ENCODE assay signal across 18 cellular contexts in the genomic region with DNA sequence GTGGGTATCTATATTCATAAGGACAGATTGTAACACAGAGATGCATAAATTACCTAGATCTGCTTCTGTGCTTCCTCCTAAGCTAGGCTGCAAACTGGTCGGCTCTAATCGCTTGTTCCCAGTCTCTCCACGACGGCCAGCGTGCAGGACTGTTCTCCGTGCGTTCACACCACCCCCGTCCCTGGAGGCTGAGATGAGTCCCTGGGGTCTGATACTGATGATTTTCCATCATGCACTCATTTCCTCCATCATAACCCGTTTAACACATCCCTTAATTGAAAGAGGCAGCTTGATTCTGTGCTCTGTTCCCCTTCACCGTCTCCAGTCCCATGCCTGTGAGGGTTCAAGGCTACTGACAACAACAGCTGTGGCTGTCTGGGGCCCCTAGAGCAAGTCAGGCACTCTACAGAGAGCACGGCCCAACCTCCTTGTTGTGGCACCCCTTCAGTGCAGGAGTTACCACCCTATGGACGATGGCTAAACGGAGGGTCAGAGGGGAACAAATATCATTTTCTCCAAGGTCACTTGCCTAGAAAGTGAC.
"Had no signal": no experiment of that assay in that cellular context is flagged by ENCODE, and none has a peak within 500 bp of the region (broad histone marks: within the 10 kb centered on the region; RNA-seq: fewer than 3 reads in every experiment).

No MANE protein-coding gene starts in this region.

- H3K27ac ChIP-seq: brain microvascular endothelial cell, gastroesophageal sphincter, VCaP had no signal

- DNase-seq: activated CD4-positive, alpha-beta T cell treated with anti-CD3 and anti-CD28 coated beads for 1 hour; activated naive CD4-positive, alpha-beta T cell; activated T-cell treated with anti-CD3 and anti-CD28 coated beads, Interleukin-2, amount 50 U/mL, for 1 hour; anterior cingulate cortex; brain microvascular endothelial cell; cortex of kidney; immature natural killer cell; mesenchymal stem cell; naive thymus-derived CD8-positive, alpha-beta T cell; nucleus accumbens; stimulated activated CD4-positive, alpha-beta T cell treated with anti-CD3 and anti-CD28 coated beads, Interleukin-12 subunit alpha, Interleukin-12 subunit beta, amount 100 ng/mL, for 4 hours; stimulated activated CD4-positive, alpha-beta T cell treated with anti-CD3 and anti-CD28 coated beads, Interleukin-1b, Interleukin-23, amount 100 ng/mL, for 48 hours; stimulated activated CD8-positive, alpha-beta memory T cell treated with anti-CD3 and anti-CD28 coated beads, Interleukin-4, amount 100 ng/mL, for 48 hours; stimulated activated naive CD4-positive, alpha-beta T cell had no signal

- H3K4me3 ChIP-seq: gastroesophageal sphincter had no signal

- H3K4me3 Mint-ChIP-seq: activated T-helper 17 cell treated with anti-CD3 and anti-CD28 coated beads, Interleukin-2, amount 50 U/mL, for 72 hours; immature natural killer cell; naive thymus-derived CD8-positive, alpha-beta T cell; T-helper 1 cell treated with Interleukin-12 subunit alpha and Interleukin-12 subunit beta and Interleukin-4 antibody, amounts not matched to agents 30 μg/mL and 1 μg/mL, for 36 hours had no signal

- H3K27me3 ChIP-seq: brain microvascular endothelial cell had no signal

- H3K27ac Mint-ChIP-seq: activated T-helper 17 cell treated with anti-CD3 and anti-CD28 coated beads, Interleukin-2, amount 50 U/mL, for 72 hours; immature natural killer cell; naive thymus-derived CD8-positive, alpha-beta T cell; T-helper 1 cell treated with Interleukin-12 subunit alpha and Interleukin-12 subunit beta and Interleukin-4 antibody, amounts not matched to agents 30 μg/mL and 1 μg/mL, for 36 hours had no signal

- H3K36me3 Mint-ChIP-seq: immature natural killer cell; naive thymus-derived CD8-positive, alpha-beta T cell had no signal

- H3K4me1 ChIP-seq: gastroesophageal sphincter had no signal

- H3K36me3 ChIP-seq: brain microvascular endothelial cell, gastroesophageal sphincter had no signal

- H3K9me3 Mint-ChIP-seq: activated T-helper 17 cell treated with anti-CD3 and anti-CD28 coated beads, Interleukin-2, amount 50 U/mL, for 72 hours; immature natural killer cell; T-helper 1 cell treated with Interleukin-12 subunit alpha and Interleukin-12 subunit beta and Interleukin-4 antibody, amounts not matched to agents 30 μg/mL and 1 μg/mL, for 36 hours had no signal

- ATAC-seq: activated T-helper 17 cell treated with anti-CD3 and anti-CD28 coated beads, Interleukin-2, amount 50 U/mL, for 72 hours; gastroesophageal sphincter; naive thymus-derived CD8-positive, alpha-beta T cell had no signal

- H3K4me1 Mint-ChIP-seq: activated T-helper 17 cell treated with anti-CD3 and anti-CD28 coated beads, Interleukin-2, amount 50 U/mL, for 72 hours; immature natural killer cell had no signal
